ENCODE assay signal across 12 cellular contexts in genomic region chr2:9258501-9258900, GRCh38. TPM values are rescaled to one million over a fixed set of nuclear protein-coding genes. Genes with fewer than 3 reads are reported as not detected.
DNase-seq lines count a peak whose midpoint lies in the region; ATAC-seq and TF ChIP-seq lines count a peak whose summit lies in the region.
"Had no signal": no experiment of that assay in that cellular context is flagged by ENCODE, and none has a peak within 500 bp of the region (broad histone marks: within the 10 kb centered on the region; RNA-seq: fewer than 3 reads in every experiment).

No MANE protein-coding gene starts in this region.

- H3K27ac Mint-ChIP-seq in HFFc6 (peak overlapping the region; percentile 76), WTC11 (peak overlapping the region; percentile 25), glutamatergic neuron (ENCODE audit: unreplicated experiment) (peak overlapping the region; percentile 17)
- H3K27ac Mint-ChIP-seq: activated CD4-positive, alpha-beta T cell treated with anti-CD3 and anti-CD28 coated beads, Interleukin-2, amount 10 ng/mL, durations not matched to agents 7 days and 5 days had no signal

- no peaks in the 10 kb centered on the region for H3K36me3 ChIP-seq in stomach
- peaks cover 0 to 2% of the 10 kb centered on the region in 2 experiments for H3K36me3 ChIP-seq in trophoblast cell (ENCODE audit: control insufficient read depth in 1 of 2, insufficient read depth in 2 of 2, low read length in 2 of 2)

- no peaks in the 10 kb centered on the region for H3K27me3 ChIP-seq in stomach
- H3K27me3 ChIP-seq in trophoblast cell (ENCODE audit: insufficient read depth, low read length) = no peaks in the 10 kb centered on the region

- H3K4me1 Mint-ChIP-seq in HFFc6 (ENCODE audit: low read depth) (peaks cover 86% of the 10 kb centered on the region), WTC11 (peaks cover 67% of the 10 kb centered on the region), glutamatergic neuron (ENCODE audit: low read depth, unreplicated experiment) (peaks cover 38% of the 10 kb centered on the region)
- H3K4me1 Mint-ChIP-seq: activated CD4-positive, alpha-beta T cell treated with anti-CD3 and anti-CD28 coated beads, Interleukin-2, amount 10 ng/mL, durations not matched to agents 7 days and 5 days had no signal

- no peak overlapping the region for H4K91ac ChIP-seq in trophoblast cell (ENCODE audit: low read depth, low read length)

- no peak overlapping the region for H3K4me2 ChIP-seq in trophoblast cell (ENCODE audit: low read length)

- CTCF ChIA-PET in WTC11 (lab: Charles Lee) = interaction anchor here (0.6 kb wide), 1 partner anchor 19 kb away, joined by 3 read pairs; no protein-coding TSS in a partner anchor

- no peak overlapping the region for H3K23ac ChIP-seq in trophoblast cell (ENCODE audit: low read length)

- no peak overlapping the region for H3K4ac ChIP-seq in trophoblast cell (ENCODE audit: low read depth, low read length)

- H3K9me3 ChIP-seq in stomach (no peaks in the 10 kb centered on the region), trophoblast cell (ENCODE audit: insufficient read depth, low read depth, low read length) (no peaks in the 10 kb centered on the region)

- H3K4me3 ChIP-seq in stomach = no peak overlapping the region
- H3K4me3 ChIP-seq in trophoblast cell (ENCODE audit: low read depth, low read length) = no peak overlapping the region

- peaks cover 2% of the 10 kb centered on the region; the same call in 1 of the 2 replicates for H3K36me3 Mint-ChIP-seq in HFFc6 (ENCODE audit: low read depth)
- H3K36me3 Mint-ChIP-seq in WTC11 = no peaks in the 10 kb centered on the region
- H3K36me3 Mint-ChIP-seq in glutamatergic neuron (ENCODE audit: unreplicated experiment) = no peaks in the 10 kb centered on the region

- H3K9ac ChIP-seq in trophoblast cell (ENCODE audit: low read length) = no peak overlapping the region

- 71 to 78% (median 76%) methylated on average over 7 of the region's 7 CpGs for WGBS in stomach, 5 donors
- WGBS in trophoblast cell (ENCODE audit: extremely low coverage, insufficient coverage, insufficient read length) = no CpG with 5 or more reads among the region's 7 CpGs

- no peak overlapping the region for H4K8ac ChIP-seq in trophoblast cell (ENCODE audit: low read depth, low read length)

- TF ChIP-seq CTCF in HFFc6 (IDR thresholded peaks at IDR 0.05) (no peak), WTC11 (IDR thresholded peaks at IDR 0.05) (no peak), glutamatergic neuron (IDR thresholded peaks at IDR 0.05; ENCODE audit: partially characterized antibody, unreplicated experiment) (no peak), stomach (IDR thresholded peaks at IDR 0.05) (no peak)

- peak overlapping the region in 4 of 5 donors; percentile 46 to 80 (median 68) for H3K27ac ChIP-seq in stomach
- no peak overlapping the region for H3K27ac ChIP-seq in trophoblast cell (ENCODE audit: low read depth, low read length)

- no peak overlapping the region for H2BK5ac ChIP-seq in trophoblast cell (ENCODE audit: low read depth, low read length, poor library complexity)

- no peak for DNase-seq in HFFc6
- DNase-seq in WTC11 (ENCODE audit: low spot score) = no peak
- no peak for DNase-seq in glutamatergic neuron
- no peak for DNase-seq in stomach
- no peak for DNase-seq in stimulated activated CD4-positive, alpha-beta T cell treated with anti-CD3 and anti-CD28 coated beads, Interleukin-4, amount 100 ng/mL, for 24 hours
- DNase-seq in C1 segment of cervical spinal cord (lab: John Stamatoyannopoulos, UW) = no peak
- no peak for DNase-seq in foreskin melanocyte
- no peak for DNase-seq in trophoblast cell
- DNase-seq: activated CD4-positive, alpha-beta T cell treated with anti-CD3 and anti-CD28 coated beads, Interleukin-2, amount 10 ng/mL, durations not matched to agents 7 days and 5 days; activated effector memory CD4-positive, alpha-beta T cell treated with anti-CD3 and anti-CD28 coated beads, Interleukin-2, amount 50 U/mL, for 16 hours; cerebellar nuclear complex had no signal

- intact Hi-C loops in stomach (cut with DNase I; ENCODE audit: low total_unique reads) = no loop called here

- H2AFZ ChIP-seq in trophoblast cell (ENCODE audit: insufficient read depth, low read length, poor library complexity) = no peak overlapping the region

- POLR2A ChIA-PET in WTC11 (lab: Charles Lee) = no interaction called here

- H3K4me1 ChIP-seq in stomach = peaks cover 54 to 80% (median 67%) of the 10 kb centered on the region in 4 donors
- peaks cover 0 to 14% of the 10 kb centered on the region in 2 experiments for H3K4me1 ChIP-seq in trophoblast cell (ENCODE audit: control insufficient read depth in 1 of 2, insufficient read depth in 2 of 2, low read length in 2 of 2)

- H3K4me3 Mint-ChIP-seq in HFFc6 (peak overlapping the region; percentile 77), WTC11 (no peak overlapping the region), glutamatergic neuron (ENCODE audit: unreplicated experiment) (peak overlapping the region; percentile 1)
- H3K4me3 Mint-ChIP-seq: activated CD4-positive, alpha-beta T cell treated with anti-CD3 and anti-CD28 coated beads, Interleukin-2, amount 10 ng/mL, durations not matched to agents 7 days and 5 days had no signal

- H2AK5ac ChIP-seq in trophoblast cell (ENCODE audit: low read length) = no peak overlapping the region

- TF ChIP-seq EP300 in stomach (IDR thresholded peaks at IDR 0.05) = no peak

- H3K14ac ChIP-seq in trophoblast cell (ENCODE audit: low read length) = no peak overlapping the region

- no peak overlapping the region for H4K12ac ChIP-seq in trophoblast cell (ENCODE audit: low read depth, low read length)

- no peaks in the 10 kb centered on the region for H3K27me3 Mint-ChIP-seq in HFFc6 (ENCODE audit: insufficient read depth)
- H3K27me3 Mint-ChIP-seq in WTC11 (ENCODE audit: low read depth) = no peaks in the 10 kb centered on the region
- peaks cover 3% of the 10 kb centered on the region for H3K27me3 Mint-ChIP-seq in glutamatergic neuron (ENCODE audit: unreplicated experiment)

- TF ChIP-seq POLR2A in stomach (IDR thresholded peaks at IDR 0.05) = no peak

- no peak overlapping the region for H2BK12ac ChIP-seq in trophoblast cell (ENCODE audit: low read length)

- H3K79me1 ChIP-seq in trophoblast cell (ENCODE audit: low read length) = no peaks in the 10 kb centered on the region

- no peak for ATAC-seq in WTC11
- ATAC-seq: HepG2 had no signal

- H3K9me3 Mint-ChIP-seq in HFFc6 (no peaks in the 10 kb centered on the region), WTC11 (no peaks in the 10 kb centered on the region), glutamatergic neuron (ENCODE audit: unreplicated experiment) (no peaks in the 10 kb centered on the region)
- H3K9me3 Mint-ChIP-seq: activated CD4-positive, alpha-beta T cell treated with anti-CD3 and anti-CD28 coated beads, Interleukin-2, amount 10 ng/mL, durations not matched to agents 7 days and 5 days had no signal

- H3K18ac ChIP-seq in trophoblast cell (ENCODE audit: low read length) = no peak overlapping the region

- H2BK120ac ChIP-seq in trophoblast cell (ENCODE audit: insufficient read depth, low read length, poor library complexity) = no peak overlapping the region

- H3K79me2 ChIP-seq in trophoblast cell (ENCODE audit: control insufficient read depth, insufficient read depth, low read length, poor library complexity) = no peaks in the 10 kb centered on the region

TF ChIP-seq in WTC11, 78 proteins besides CTCF, POLR2A, EP300 and RAD21 (continues in another document):
- TF ChIP-seq OVOL2 (CRISPR knock-in tag; IDR thresholded peaks at IDR 0.05; ENCODE audit: borderline replicate concordance) (no peak), ETV6 (CRISPR knock-in tag; IDR thresholded peaks at IDR 0.05) (no peak), MYBL2 (CRISPR knock-in tag; IDR thresholded peaks at IDR 0.05) (no peak), AR (CRISPR knock-in tag; IDR thresholded peaks at IDR 0.05) (no peak), ESRRA (CRISPR knock-in tag; IDR thresholded peaks at IDR 0.05; ENCODE audit: borderline replicate concordance) (no peak), JAZF1 (CRISPR knock-in tag; IDR thresholded peaks at IDR 0.05) (no peak), KAT7 (CRISPR knock-in tag; IDR thresholded peaks at IDR 0.05; ENCODE audit: borderline replicate concordance) (no peak)
- TF ChIP-seq, protein P1, sequence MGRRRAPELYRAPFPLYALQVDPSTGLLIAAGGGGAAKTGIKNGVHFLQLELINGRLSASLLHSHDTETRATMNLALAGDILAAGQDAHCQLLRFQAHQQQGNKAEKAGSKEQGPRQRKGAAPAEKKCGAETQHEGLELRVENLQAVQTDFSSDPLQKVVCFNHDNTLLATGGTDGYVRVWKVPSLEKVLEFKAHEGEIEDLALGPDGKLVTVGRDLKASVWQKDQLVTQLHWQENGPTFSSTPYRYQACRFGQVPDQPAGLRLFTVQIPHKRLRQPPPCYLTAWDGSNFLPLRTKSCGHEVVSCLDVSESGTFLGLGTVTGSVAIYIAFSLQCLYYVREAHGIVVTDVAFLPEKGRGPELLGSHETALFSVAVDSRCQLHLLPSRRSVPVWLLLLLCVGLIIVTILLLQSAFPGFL (CRISPR knock-in tag; IDR thresholded peaks at IDR 0.05; ENCODE audit: borderline replicate concordance) = no peak

RNA-seq across cellular contexts. Expression of gene ASAP2, which starts 51.9 kb away (rescaled TPM):
- 10 to 100 TPM; 31.2 to 37.4 (median 34.3) TPM for total RNA-seq in HFFc6 (2021; fragmentation: NEBNext Ultra II Directional; extraction: Animal tissue kit (Norgen Biotek cat#: 25700))
- total RNA-seq in WTC11 (2021) = 14.3 to 15.6 TPM (median 14.5 TPM) in 3 replicates
- total RNA-seq in glutamatergic neuron (ENCODE audit: unreplicated experiment) = 49.6 TPM
- 10 to 100 TPM; 32.1 to 55.4 (median 37.1) TPM for total RNA-seq in stomach
- 10 to 100 TPM in 1 of 3 donors, 1 to 10 TPM in 2; 9.7 to 25.1 (median 9.8) TPM for polyA plus RNA-seq in stomach
- polyA plus RNA-seq in trophoblast cell (2013) = 35.0 and 37.6 TPM in 2 replicates

Comparison
In these comparisons a context has a peak if more than half of its experiments do, and no peak if none do; other contexts are left out.
1. H3K27ac Mint-ChIP-seq: peak in every context shown above with its lines; median percentile 76 in HFFc6; 25 in WTC11; 17 in glutamatergic neuron.